ENCODE assay signal across 10 cellular contexts in the genomic region with DNA sequence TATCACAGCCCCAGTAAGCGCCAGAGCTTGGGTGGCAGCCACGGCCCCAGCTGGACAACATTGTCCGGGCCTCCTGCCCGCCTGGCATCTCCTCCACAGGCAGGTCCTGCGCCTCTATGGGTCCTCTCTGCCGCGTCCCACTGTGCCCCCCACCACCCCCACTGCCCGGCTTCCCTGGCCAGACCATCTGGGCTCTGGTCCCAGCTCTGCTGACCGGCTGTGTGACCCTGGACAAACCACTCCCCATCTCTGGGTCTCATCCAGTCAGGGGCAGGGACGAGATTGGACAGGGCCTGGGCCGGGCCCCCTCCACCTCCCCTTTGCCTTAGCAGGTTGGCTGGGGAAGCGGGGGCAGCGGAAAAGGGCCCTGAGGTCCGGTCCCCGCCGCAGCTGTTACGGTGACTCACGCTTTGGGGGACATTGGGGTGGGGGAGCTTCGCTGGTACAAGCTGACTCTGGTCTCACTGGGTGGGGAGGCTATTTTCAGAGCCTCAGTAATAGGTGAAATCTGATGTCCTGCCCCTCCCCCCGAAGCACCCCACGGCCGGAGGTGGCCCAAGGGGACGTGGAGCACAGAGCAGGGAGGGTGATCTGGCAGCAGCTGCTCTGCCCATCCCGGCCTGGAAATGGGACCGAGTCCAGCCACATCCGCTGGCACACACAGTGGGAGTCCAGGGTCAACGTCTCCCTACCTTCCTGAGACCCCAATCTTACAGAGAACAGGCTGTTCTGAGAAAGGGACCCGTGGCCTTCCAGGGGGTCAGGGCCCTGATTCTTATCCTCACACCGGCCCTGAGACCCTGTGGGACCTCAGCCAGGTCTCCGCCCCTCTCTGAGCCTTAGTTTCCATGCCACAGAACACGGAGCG. TPM values are rescaled to one million over a fixed set of nuclear protein-coding genes. Genes with fewer than 3 reads are reported as not detected.
DNase-seq lines count a peak whose midpoint lies in the region; ATAC-seq and TF ChIP-seq lines count a peak whose summit lies in the region.
"Had no signal": no experiment of that assay in that cellular context is flagged by ENCODE, and none has a peak within 500 bp of the region (broad histone marks: within the 10 kb centered on the region; RNA-seq: fewer than 3 reads in every experiment).

No MANE protein-coding gene starts in this region.

- H3K9me3 Mint-ChIP-seq in activated T-cell treated with anti-CD3 and anti-CD28 coated beads, Interleukin-2, amount 50 U/mL, for 4 hours, result no peaks in the 10 kb centered on the region

- peaks cover 4% of the 10 kb centered on the region for H3K4me1 Mint-ChIP-seq in activated T-cell treated with anti-CD3 and anti-CD28 coated beads, Interleukin-2, amount 50 U/mL, for 4 hours (ENCODE audit: low read depth)

- DNase-seq in Peyer's patch (peak in 2 of 3 donors; percentile 26 to 75), esophagus muscularis mucosa (ENCODE audit: extremely low spot score) (peak; percentile 96), mesenteric fat pad (ENCODE audit: low spot score) (peak; percentile 95), NCI-H1436 (lab: John Stamatoyannopoulos, UW) (no peak)
- no peak for DNase-seq in activated T-cell treated with anti-CD3 and anti-CD28 coated beads, Interleukin-2, amount 50 U/mL, for 4 hours
- DNase-seq: activated effector memory CD4-positive, alpha-beta T cell treated with Interleukin-2 at 50 U/mL for 16 hours; trophoblast cell had no signal

- H3K27me3 Mint-ChIP-seq in activated T-cell treated with anti-CD3 and anti-CD28 coated beads, Interleukin-2, amount 50 U/mL, for 4 hours (ENCODE audit: low read depth), result no peaks in the 10 kb centered on the region

- intact Hi-C loops in esophagus muscularis mucosa (cut with DNase I), result no loop called here

- peak overlapping the region in 3 of 4 donors; percentile 12 to 14 (median 13) for H3K4me3 ChIP-seq in Peyer's patch
- H3K4me3 ChIP-seq in esophagus muscularis mucosa, result peak overlapping the region; percentile 28 to 54 (median 38)
- no peak overlapping the region for H3K4me3 ChIP-seq in thymus (ENCODE audit: low read length)

- TF ChIP-seq POLR2A in Peyer's patch (IDR thresholded peaks at IDR 0.05), result no peak
- TF ChIP-seq POLR2A in esophagus muscularis mucosa (IDR thresholded peaks at IDR 0.05; ENCODE audit: low read depth), result peak; percentile 46

- H3K27me3 ChIP-seq in Peyer's patch, result no peaks in the 10 kb centered on the region
- H3K27me3 ChIP-seq in esophagus muscularis mucosa, result no peaks in the 10 kb centered on the region
- no peaks in the 10 kb centered on the region for H3K27me3 ChIP-seq in thymus (ENCODE audit: control insufficient read depth, insufficient read depth)

- H3K36me3 Mint-ChIP-seq in activated T-cell treated with anti-CD3 and anti-CD28 coated beads, Interleukin-2, amount 50 U/mL, for 4 hours (ENCODE audit: insufficient read depth), result no peaks in the 10 kb centered on the region

- H3K9me3 ChIP-seq in Peyer's patch (no peaks in the 10 kb centered on the region), esophagus muscularis mucosa (no peaks in the 10 kb centered on the region), thymus (ENCODE audit: control insufficient read depth) (no peaks in the 10 kb centered on the region)

- TF ChIP-seq CTCF in Peyer's patch (IDR thresholded peaks at IDR 0.05) (no peak), esophagus muscularis mucosa (IDR thresholded peaks at IDR 0.05) (no peak)

- WGBS in esophagus muscularis mucosa, result 28% methylated on average over 18 of the region's 32 CpGs
- 91% methylated on average over 32 of the region's 32 CpGs for WGBS in thymus

- H3K27ac ChIP-seq in Peyer's patch (peak overlapping the region; percentile 64 to 89 (median 75)), esophagus muscularis mucosa (replicated peaks in 1 of 4) (peak overlapping the region; percentile 98 to 100 (median 100)), thymus (ENCODE audit: low read depth) (peak overlapping the region; percentile 31)

- no peaks in the 10 kb centered on the region for H3K36me3 ChIP-seq in Peyer's patch
- H3K36me3 ChIP-seq in esophagus muscularis mucosa, result peaks cover 0 to 13% (median 0%) of the 10 kb centered on the region in 4 donors
- H3K36me3 ChIP-seq in thymus (ENCODE audit: control insufficient read depth, insufficient read depth), result no peaks in the 10 kb centered on the region

- H3K4me1 ChIP-seq in Peyer's patch (peaks cover 0 to 20% (median 0%) of the 10 kb centered on the region in 4 donors), esophagus muscularis mucosa (peaks cover 51 to 99% (median 99%) of the 10 kb centered on the region in 4 donors), thymus (ENCODE audit: control insufficient read depth, insufficient read depth, low read length) (no peaks in the 10 kb centered on the region)

- ATAC-seq in GM18867 (IDR thresholded peaks at IDR 0.05; ENCODE audit: unreplicated experiment) (no peak), GM18519 (IDR thresholded peaks at IDR 0.05; ENCODE audit: low FRiP score, unreplicated experiment) (no peak)
- ATAC-seq in activated T-cell treated with anti-CD3 and anti-CD28 coated beads, Interleukin-2, amount 50 U/mL, for 4 hours, result no peak

- TF ChIP-seq EP300 in esophagus muscularis mucosa (IDR thresholded peaks at IDR 0.05), result peak; percentile 42

- H3K4me3 Mint-ChIP-seq in activated T-cell treated with anti-CD3 and anti-CD28 coated beads, Interleukin-2, amount 50 U/mL, for 4 hours, result no peak overlapping the region

RNA-seq across cellular contexts. Expression of gene NFIC, which starts 9.1 kb away (rescaled TPM):
- 100 to 1,000 TPM in 1 of 4 donors, 10 to 100 TPM in 3; 34.7 to 191 (median 64.9) TPM for total RNA-seq in Peyer's patch
- 100 to 1,000 TPM; 165 to 297 (median 211) TPM for total RNA-seq in esophagus muscularis mucosa
- 207 TPM for total RNA-seq in mesenteric fat pad
- polyA plus RNA-seq in thymus, result 17.0 TPM
- total RNA-seq in activated T-cell treated with anti-CD3 and anti-CD28 coated beads, Interleukin-2, amount 50 U/mL, for 4 hours, result 10 to 100 TPM; 26.0 to 33.6 (median 30.3) TPM

Comparison
In these comparisons a context has a peak if more than half of its experiments do, and no peak if none do; other contexts are left out.
1. DNase-seq: peak in Peyer's patch (2 of 3), esophagus muscularis mucosa (single experiment) and mesenteric fat pad (single experiment); none in NCI-H1436 (single experiment) and activated T-cell treated with anti-CD3 and anti-CD28 coated beads, Interleukin-2, amount 50 U/mL, for 4 hours (single experiment).
2. H3K27ac ChIP-seq: peak in every context shown above with its lines; median percentile 100 in esophagus muscularis mucosa; 75 in Peyer's patch; 31 in thymus.